8 cellular contexts compared by ENCODE assay signal in the genomic region with DNA sequence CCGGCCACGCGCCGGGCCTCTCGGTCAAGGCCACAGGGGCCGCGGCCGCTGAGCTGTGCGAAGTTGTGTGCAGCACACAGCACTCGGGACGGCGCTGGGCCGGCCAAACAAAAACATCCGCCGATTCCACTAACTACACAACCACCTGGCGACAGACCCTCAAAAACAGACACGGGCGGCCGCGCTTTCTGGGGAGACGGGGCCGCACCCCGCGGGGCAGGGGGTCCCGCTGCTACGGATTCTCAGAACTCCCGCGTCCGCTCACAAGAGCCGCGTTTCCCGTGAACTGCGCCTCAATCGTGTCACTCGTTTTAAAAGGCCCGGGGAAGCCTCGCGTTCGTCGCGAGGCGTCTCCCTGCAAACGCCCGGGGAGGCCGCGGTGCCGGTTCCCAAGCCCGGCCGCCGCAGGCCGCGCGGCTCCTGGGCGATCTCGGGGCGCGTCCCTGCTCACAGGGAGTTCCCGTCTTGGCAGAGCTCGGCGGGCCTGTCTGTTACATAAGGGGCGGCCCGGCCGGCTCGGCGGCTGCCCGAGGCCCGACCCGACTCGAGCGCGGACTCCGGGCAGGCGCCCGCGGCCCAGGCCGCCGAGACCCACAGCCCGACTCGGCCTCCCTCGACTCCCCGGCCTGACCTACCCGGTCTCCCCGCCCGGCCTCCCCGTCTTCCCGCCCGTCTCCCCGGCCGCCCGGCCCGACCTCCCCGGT. TPM values are rescaled to one million over a fixed set of nuclear protein-coding genes. Genes with fewer than 3 reads are reported as not detected.
A peak's percentile ranks its signal among the peaks of the same experiment; 100 is the strongest.
DNase-seq lines count a peak whose midpoint lies in the region; ATAC-seq, FAIRE-seq and TF ChIP-seq lines count a peak whose summit lies in the region.

No MANE protein-coding gene starts in this region.

- peak; percentile 47 for DNase-seq in DND-41
- DNase-seq in HT-29 (ENCODE audit: low spot score): peak; percentile 19
- peak; percentile 57 for DNase-seq in frontal cortex (ENCODE audit: low spot score in 2 of 2)
- DNase-seq in omental fat pad (ENCODE audit: low spot score): no peak
- no peak for DNase-seq in GOT3 (lab: John Stamatoyannopoulos, UW)
- DNase-seq in DMS79 treated with DMSO at 0.1 percent for 48 hours (lab: John Stamatoyannopoulos, UW): no peak

- peaks cover 58% of the 10 kb centered on the region for H3K79me2 ChIP-seq in DND-41 (ENCODE audit: insufficient read depth, low read length)

- peak overlapping the region; percentile 94 for H3K27ac Mint-ChIP-seq in activated T-helper 17 cell treated with anti-CD3 and anti-CD28 coated beads, Interleukin-2, amount 50 U/mL, for 72 hours

- H3K4me3 Mint-ChIP-seq in activated T-helper 17 cell treated with anti-CD3 and anti-CD28 coated beads, Interleukin-2, amount 50 U/mL, for 72 hours: peak overlapping the region; percentile 93

- peaks cover 20% of the 10 kb centered on the region for H3K4me1 Mint-ChIP-seq in activated T-helper 17 cell treated with anti-CD3 and anti-CD28 coated beads, Interleukin-2, amount 50 U/mL, for 72 hours

- H3K4me2 ChIP-seq in DND-41 (ENCODE audit: insufficient read depth, low read length): peak overlapping the region; percentile 97

- H3K36me3 ChIP-seq in DND-41 (ENCODE audit: insufficient read depth, low read length): peaks cover 39% of the 10 kb centered on the region

- no peaks in the 10 kb centered on the region for H3K9me3 ChIP-seq in DND-41 (ENCODE audit: insufficient read depth, low read length, severe bottlenecking)

- peak overlapping the region; percentile 39; the same call in 1 of the 2 replicates for H2AFZ ChIP-seq in DND-41 (ENCODE audit: low read depth, low read length)

- H3K27ac ChIP-seq in DND-41 (ENCODE audit: low read length): peak overlapping the region; percentile 75

- no peaks in the 10 kb centered on the region for H3K27me3 Mint-ChIP-seq in activated T-helper 17 cell treated with anti-CD3 and anti-CD28 coated beads, Interleukin-2, amount 50 U/mL, for 72 hours

- ATAC-seq in DND-41 (ENCODE audit: insufficient read depth, low read depth) (peak; percentile 44), omental fat pad (ENCODE audit: low FRiP score) (peak; percentile 37), GM21526 (IDR thresholded peaks at IDR 0.05; ENCODE audit: low FRiP score, unreplicated experiment) (no peak)
- ATAC-seq in activated T-helper 17 cell treated with anti-CD3 and anti-CD28 coated beads, Interleukin-2, amount 50 U/mL, for 72 hours (replicated peaks): peak; percentile 16

- no peak for TF ChIP-seq CTCF in DND-41 (IDR thresholded peaks at IDR 0.05; ENCODE audit: borderline replicate concordance, extremely low read depth, low read length, poor library complexity, severe bottlenecking)
- TF ChIP-seq CTCF in omental fat pad (IDR thresholded peaks at IDR 0.05): no peak

- H3K9ac ChIP-seq in DND-41 (ENCODE audit: low read depth, low read length): peak overlapping the region; percentile 93

- H3K36me3 Mint-ChIP-seq in activated T-helper 17 cell treated with anti-CD3 and anti-CD28 coated beads, Interleukin-2, amount 50 U/mL, for 72 hours (ENCODE audit: low read depth): peaks cover 60% of the 10 kb centered on the region

- H3K4me1 ChIP-seq in DND-41 (ENCODE audit: insufficient read depth, low read length): peaks cover 49% of the 10 kb centered on the region

- FAIRE-seq in frontal cortex (lab: Jason Lieb, UNC): no peak

- H3K4me3 ChIP-seq in DND-41 (ENCODE audit: low read depth in 1 of 2, low read length in 2 of 2): peak overlapping the region; percentile 82 to 98

- H3K9me3 Mint-ChIP-seq in activated T-helper 17 cell treated with anti-CD3 and anti-CD28 coated beads, Interleukin-2, amount 50 U/mL, for 72 hours: no peaks in the 10 kb centered on the region

- no peaks in the 10 kb centered on the region for H3K27me3 ChIP-seq in DND-41 (ENCODE audit: insufficient read depth, low read length, poor library complexity)

- H4K20me1 ChIP-seq in DND-41 (ENCODE audit: insufficient read depth, low read length): peaks cover 50% of the 10 kb centered on the region

RNA-seq across cellular contexts. Expression of gene BRD1, which starts 0.9 kb away (rescaled TPM):
- total RNA-seq in HT-29 (2014; rRNA removed; shearing (Covaris generic)): 21.2 and 23.3 TPM in 2 replicates
- 10 to 100 TPM; 43.4 to 43.8 TPM for total RNA-seq in activated T-helper 17 cell treated with anti-CD3 and anti-CD28 coated beads, Interleukin-2, amount 50 U/mL, for 72 hours
- total RNA-seq in frontal cortex (50.1 TPM), omental fat pad (10 to 100 TPM; 21.0 to 57.3 (median 33.8) TPM)

RNA-seq across cellular contexts. Expression of gene ZBED4, which starts 26.9 kb away (rescaled TPM):
- 10.6 and 15.3 TPM in 2 replicates for total RNA-seq in HT-29 (2014; rRNA removed; shearing (Covaris generic))
- 10 to 100 TPM; 27.1 to 28.5 TPM for total RNA-seq in activated T-helper 17 cell treated with anti-CD3 and anti-CD28 coated beads, Interleukin-2, amount 50 U/mL, for 72 hours
- 23.2 TPM for total RNA-seq in frontal cortex
- 10 to 100 TPM; 10.0 to 21.6 (median 11.4) TPM for total RNA-seq in omental fat pad

Comparison
In these comparisons a context has a peak if more than half of its experiments do, and no peak if none do; other contexts are left out.
1. DNase-seq: peak in DND-41 (single experiment), HT-29 (single experiment) and frontal cortex (2 of 2); none in omental fat pad (single experiment), GOT3 (single experiment) and DMS79 treated with DMSO at 0.1 percent for 48 hours (single experiment).